In the genomic region with DNA sequence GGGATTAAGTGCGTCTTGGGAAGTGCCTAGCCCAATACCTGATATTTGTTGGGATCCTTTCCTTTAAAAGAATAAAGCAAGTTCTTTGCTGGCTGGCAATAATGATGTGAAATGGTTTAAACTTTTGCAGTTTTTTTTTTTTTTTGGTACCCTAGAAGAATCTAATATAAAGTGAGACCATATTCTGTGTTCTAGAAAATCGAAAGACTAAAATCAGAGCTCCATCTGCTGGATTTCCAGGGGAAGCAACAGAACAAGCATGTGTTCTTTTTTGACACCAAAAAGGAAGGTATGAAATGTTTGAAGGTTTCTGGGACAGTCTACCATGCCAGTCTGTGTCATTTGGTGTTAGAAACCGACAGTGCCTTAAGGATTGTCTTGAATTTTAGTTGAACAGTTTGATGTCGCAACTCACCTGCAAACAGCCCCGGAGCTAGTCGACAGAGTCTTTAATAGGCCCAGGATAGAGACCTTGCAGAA, we compare ENCODE assay signal across 1 cellular context.
TF ChIP-seq lines count a peak whose summit lies in the region.

No MANE protein-coding gene starts in this region.

TF ChIP-seq in endothelial cell of umbilical vein, 7 proteins besides CTCF, POLR2A, EP300 and RAD21:
- TF ChIP-seq MYC (IDR thresholded peaks at IDR 0.05; ENCODE audit: low read depth, low read length) (no peak), GATA2 (IDR thresholded peaks at IDR 0.05; ENCODE audit: insufficient read depth, insufficient read length, low read depth, low read length) (no peak), FOS (IDR thresholded peaks at IDR 0.05; ENCODE audit: borderline replicate concordance, insufficient read depth, low read length) (no peak), JUN (IDR thresholded peaks at IDR 0.05; ENCODE audit: borderline replicate concordance, insufficient read depth, insufficient read length, low read depth) (no peak), EZH2 (IDR thresholded peaks at IDR 0.05; ENCODE audit: borderline replicate concordance, low read depth, low read length, severe bottlenecking) (no peak), POLR2AphosphoS5 (IDR thresholded peaks at IDR 0.05; ENCODE audit: insufficient read depth, low read depth, low read length) (no peak)
- TF ChIP-seq, protein P1, sequence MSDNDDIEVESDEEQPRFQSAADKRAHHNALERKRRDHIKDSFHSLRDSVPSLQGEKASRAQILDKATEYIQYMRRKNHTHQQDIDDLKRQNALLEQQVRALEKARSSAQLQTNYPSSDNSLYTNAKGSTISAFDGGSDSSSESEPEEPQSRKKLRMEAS (IDR thresholded peaks at IDR 0.05; ENCODE audit: insufficient read depth, insufficient read length): no peak
